18 cellular contexts compared by ENCODE assay signal in genomic region chrX:7446815-7447214, GRCh38.
"Had no signal": no experiment of that assay in that cellular context is flagged by ENCODE, and none has a peak within 500 bp of the region (broad histone marks: within the 10 kb centered on the region; RNA-seq: fewer than 3 reads in every experiment).

No MANE protein-coding gene starts in this region.

- H3K27me3 Mint-ChIP-seq: activated CD8-positive, alpha-beta memory T cell treated with anti-CD3 and anti-CD28 coated beads, Interleukin-2, amount 10 ng/mL, durations not matched to agents 7 days and 5 days; activated naive CD8-positive, alpha-beta T cell treated with anti-CD3 and anti-CD28 coated beads, Interleukin-2, amount 10 ng/mL, durations not matched to agents 7 days and 5 days; stimulated activated naive B cell treated with anti-CD40 and anti-IgM and Interleukin-4, amounts not matched to agents 10 μg/mL and 1 μg/mL and 100 μg/mL, for 72 hours had no signal

- H3K9me3 Mint-ChIP-seq: activated naive CD8-positive, alpha-beta T cell treated with anti-CD3 and anti-CD28 coated beads, Interleukin-2, amount 10 ng/mL, durations not matched to agents 7 days and 5 days; stimulated activated naive B cell treated with anti-CD40 and anti-IgM and Interleukin-4, amounts not matched to agents 10 μg/mL and 1 μg/mL and 100 μg/mL, for 72 hours; T-helper 2 cell treated with Interferon-gamma antibody and Interleukin-4, amounts not matched to agents 5 μg/mL and 100 μg/mL, for 36 hours had no signal

- DNase-seq: activated CD8-positive, alpha-beta memory T cell treated with anti-CD3 and anti-CD28 coated beads, Interleukin-2, amount 10 ng/mL, durations not matched to agents 7 days and 5 days; activated effector memory CD4-positive, alpha-beta T cell treated with anti-CD3 and anti-CD28 coated beads, Interleukin-2, amount 50 U/mL, for 16 hours; activated naive CD8-positive, alpha-beta T cell treated with anti-CD3 and anti-CD28 coated beads, Interleukin-2, amount 10 ng/mL, durations not matched to agents 7 days and 5 days; activated T-cell treated with anti-CD3 and anti-CD28 coated beads, Interleukin-2, amount 50 U/mL, for 4 hours; aorta; dorsolateral prefrontal cortex; gastrocnemius medialis; heart right ventricle; midbrain; naive B cell; posterior cingulate gyrus; right cardiac atrium; stimulated activated naive B cell treated with anti-CD40 and anti-IgM and Interleukin-4, amounts not matched to agents 10 μg/mL and 1 μg/mL and 100 μg/mL, for 72 hours; SW 1271; transverse colon had no signal

- H3K4me1 Mint-ChIP-seq: activated naive CD8-positive, alpha-beta T cell treated with anti-CD3 and anti-CD28 coated beads, Interleukin-2, amount 10 ng/mL, durations not matched to agents 7 days and 5 days; naive B cell; stimulated activated naive B cell treated with anti-CD40 and anti-IgM and Interleukin-4, amounts not matched to agents 10 μg/mL and 1 μg/mL and 100 μg/mL, for 72 hours had no signal

- H3K4me3 Mint-ChIP-seq: activated CD8-positive, alpha-beta memory T cell treated with anti-CD3 and anti-CD28 coated beads, Interleukin-2, amount 10 ng/mL, durations not matched to agents 7 days and 5 days; activated naive CD8-positive, alpha-beta T cell treated with anti-CD3 and anti-CD28 coated beads, Interleukin-2, amount 10 ng/mL, durations not matched to agents 7 days and 5 days; activated T-cell treated with anti-CD3 and anti-CD28 coated beads, Interleukin-2, amount 50 U/mL, for 4 hours; naive B cell; stimulated activated naive B cell treated with anti-CD40 and anti-IgM and Interleukin-4, amounts not matched to agents 10 μg/mL and 1 μg/mL and 100 μg/mL, for 72 hours; T-helper 2 cell treated with Interferon-gamma antibody and Interleukin-4, amounts not matched to agents 5 μg/mL and 100 μg/mL, for 36 hours had no signal

- H3K4me3 ChIP-seq: dorsolateral prefrontal cortex, gastrocnemius medialis, heart right ventricle, smooth muscle cell, transverse colon had no signal

- FAIRE-seq: islet of Langerhans had no signal

- H3K36me3 Mint-ChIP-seq: activated CD8-positive, alpha-beta memory T cell treated with anti-CD3 and anti-CD28 coated beads, Interleukin-2, amount 10 ng/mL, durations not matched to agents 7 days and 5 days; activated naive CD8-positive, alpha-beta T cell treated with anti-CD3 and anti-CD28 coated beads, Interleukin-2, amount 10 ng/mL, durations not matched to agents 7 days and 5 days; naive B cell; stimulated activated naive B cell treated with anti-CD40 and anti-IgM and Interleukin-4, amounts not matched to agents 10 μg/mL and 1 μg/mL and 100 μg/mL, for 72 hours had no signal

- H3K27ac Mint-ChIP-seq: activated CD8-positive, alpha-beta memory T cell treated with anti-CD3 and anti-CD28 coated beads, Interleukin-2, amount 10 ng/mL, durations not matched to agents 7 days and 5 days; activated naive CD8-positive, alpha-beta T cell treated with anti-CD3 and anti-CD28 coated beads, Interleukin-2, amount 10 ng/mL, durations not matched to agents 7 days and 5 days; naive B cell; stimulated activated naive B cell treated with anti-CD40 and anti-IgM and Interleukin-4, amounts not matched to agents 10 μg/mL and 1 μg/mL and 100 μg/mL, for 72 hours; T-helper 2 cell treated with Interferon-gamma antibody and Interleukin-4, amounts not matched to agents 5 μg/mL and 100 μg/mL, for 36 hours had no signal
